ENCODE assay signal across 2 cellular contexts in the genomic region with DNA sequence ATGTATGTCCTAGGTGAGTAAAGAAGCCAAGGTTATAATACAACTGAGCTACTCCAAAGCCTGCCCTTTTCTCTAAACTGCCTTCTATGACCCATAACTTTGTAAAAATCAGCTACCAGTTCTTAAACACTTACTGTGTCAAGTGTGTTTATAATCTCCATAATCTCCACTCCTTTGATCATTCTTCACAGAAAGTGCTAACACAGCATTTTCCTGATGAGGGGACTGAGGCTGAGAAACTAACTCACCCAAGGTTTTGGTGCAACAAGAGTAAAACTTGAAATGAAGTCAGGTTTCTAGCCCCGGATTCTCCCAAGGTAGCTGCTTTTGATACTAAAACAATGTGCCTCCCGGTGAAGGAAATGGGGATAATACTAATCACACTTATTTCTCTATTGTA.
TF ChIP-seq lines count a peak whose summit lies in the region.

No MANE protein-coding gene starts in this region.

TF ChIP-seq in A549, 52 proteins besides CTCF, POLR2A, EP300 and RAD21:
- TF ChIP-seq RARB (CRISPR knock-in tag; IDR thresholded peaks at IDR 0.05), result no peak
- TF ChIP-seq KDM1A (IDR thresholded peaks at IDR 0.05; ENCODE audit: low read depth), result no peak
- no peak for TF ChIP-seq ZSCAN20 (CRISPR knock-in tag; IDR thresholded peaks at IDR 0.05)
- no peak for TF ChIP-seq EHF (CRISPR knock-in tag; IDR thresholded peaks at IDR 0.05)
- TF ChIP-seq, protein P1, sequence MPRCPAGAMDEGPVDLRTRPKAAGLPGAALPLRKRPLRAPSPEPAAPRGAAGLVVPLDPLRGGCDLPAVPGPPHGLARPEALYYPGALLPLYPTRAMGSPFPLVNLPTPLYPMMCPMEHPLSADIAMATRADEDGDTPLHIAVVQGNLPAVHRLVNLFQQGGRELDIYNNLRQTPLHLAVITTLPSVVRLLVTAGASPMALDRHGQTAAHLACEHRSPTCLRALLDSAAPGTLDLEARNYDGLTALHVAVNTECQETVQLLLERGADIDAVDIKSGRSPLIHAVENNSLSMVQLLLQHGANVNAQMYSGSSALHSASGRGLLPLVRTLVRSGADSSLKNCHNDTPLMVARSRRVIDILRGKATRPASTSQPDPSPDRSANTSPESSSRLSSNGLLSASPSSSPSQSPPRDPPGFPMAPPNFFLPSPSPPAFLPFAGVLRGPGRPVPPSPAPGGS (IDR thresholded peaks at IDR 0.05), result no peak
- TF ChIP-seq TP53 (CRISPR knock-in tag; IDR thresholded peaks at IDR 0.05), result no peak
- peak; percentile 96 for TF ChIP-seq MAFK (IDR thresholded peaks at IDR 0.05; ENCODE audit: partially characterized antibody)
TF ChIP-seq in A549: peak in this region for 1.

TF ChIP-seq in WTC11, 78 proteins besides CTCF, POLR2A, EP300 and RAD21:
- TF ChIP-seq ZNF281 (CRISPR knock-in tag; IDR thresholded peaks at IDR 0.05) (no peak), ETV6 (CRISPR knock-in tag; IDR thresholded peaks at IDR 0.05) (no peak)
- TF ChIP-seq, protein P2, sequence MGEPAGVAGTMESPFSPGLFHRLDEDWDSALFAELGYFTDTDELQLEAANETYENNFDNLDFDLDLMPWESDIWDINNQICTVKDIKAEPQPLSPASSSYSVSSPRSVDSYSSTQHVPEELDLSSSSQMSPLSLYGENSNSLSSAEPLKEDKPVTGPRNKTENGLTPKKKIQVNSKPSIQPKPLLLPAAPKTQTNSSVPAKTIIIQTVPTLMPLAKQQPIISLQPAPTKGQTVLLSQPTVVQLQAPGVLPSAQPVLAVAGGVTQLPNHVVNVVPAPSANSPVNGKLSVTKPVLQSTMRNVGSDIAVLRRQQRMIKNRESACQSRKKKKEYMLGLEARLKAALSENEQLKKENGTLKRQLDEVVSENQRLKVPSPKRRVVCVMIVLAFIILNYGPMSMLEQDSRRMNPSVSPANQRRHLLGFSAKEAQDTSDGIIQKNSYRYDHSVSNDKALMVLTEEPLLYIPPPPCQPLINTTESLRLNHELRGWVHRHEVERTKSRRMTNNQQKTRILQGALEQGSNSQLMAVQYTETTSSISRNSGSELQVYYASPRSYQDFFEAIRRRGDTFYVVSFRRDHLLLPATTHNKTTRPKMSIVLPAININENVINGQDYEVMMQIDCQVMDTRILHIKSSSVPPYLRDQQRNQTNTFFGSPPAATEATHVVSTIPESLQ (CRISPR knock-in tag; IDR thresholded peaks at IDR 0.05), result no peak
